In the genomic region with DNA sequence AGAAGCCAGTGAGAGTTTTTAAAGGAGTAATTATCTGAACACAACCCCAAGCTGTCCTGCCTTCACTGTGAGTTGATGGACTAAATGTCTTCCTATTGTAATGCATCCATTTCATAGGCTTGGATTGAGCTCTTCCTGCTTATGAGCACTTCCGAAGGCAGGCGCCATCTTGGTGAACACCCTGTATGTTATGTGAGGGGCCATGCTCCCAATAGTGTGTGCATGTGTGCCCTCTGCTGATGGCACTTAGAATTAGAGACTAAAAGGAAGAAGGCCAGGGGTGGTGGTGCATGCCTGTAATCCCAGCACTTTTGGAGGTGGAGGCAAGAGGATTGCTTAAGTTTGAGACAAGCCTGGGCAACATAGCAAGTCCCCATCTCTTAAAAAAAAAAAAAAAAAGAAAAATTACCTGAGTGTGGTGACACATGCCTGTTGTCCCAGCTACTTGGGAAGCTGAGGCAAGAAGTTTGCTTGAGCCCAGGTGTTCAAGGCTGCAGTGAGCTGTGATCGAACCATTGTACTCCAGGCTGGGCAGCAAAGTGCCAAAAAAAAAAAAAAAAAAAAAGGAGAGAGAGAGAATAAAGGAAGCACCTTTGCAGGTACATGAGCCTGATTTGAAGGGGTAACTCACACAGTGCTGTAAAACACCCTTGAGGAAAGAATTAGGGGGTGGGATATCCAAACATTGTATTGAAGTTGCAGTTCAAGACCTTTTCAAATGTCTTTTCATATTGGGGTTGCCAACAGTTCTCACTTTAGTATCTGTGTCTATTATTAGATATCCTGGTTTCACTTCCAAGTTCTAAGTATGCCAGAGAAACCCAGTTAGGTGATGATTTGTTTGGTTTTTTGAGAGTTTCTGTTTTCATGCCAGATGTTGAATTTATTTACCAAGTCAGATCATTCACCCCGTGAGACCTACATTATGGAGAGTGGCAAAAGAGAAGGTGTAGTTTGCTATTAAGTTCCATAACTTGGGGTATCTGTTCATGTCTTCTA, we compare ENCODE assay signal across 8 cellular contexts.
DNase-seq lines count a peak whose midpoint lies in the region; ATAC-seq, FAIRE-seq and TF ChIP-seq lines count a peak whose summit lies in the region.

No MANE protein-coding gene starts in this region.

- WGBS in hepatocyte (ENCODE audit: low lambda C conversion rate, missing lambda C conversion rate): 94% methylated on average over 4 of the region's 4 CpGs

- no peaks in the 10 kb centered on the region for H3K36me3 ChIP-seq in hepatocyte (replicated peaks; ENCODE audit: insufficient read depth, low read depth)

- H3K4me2 ChIP-seq in hepatocyte: no peak overlapping the region

- no peaks in the 10 kb centered on the region for H3K9me2 ChIP-seq in hepatocyte (replicated peaks; ENCODE audit: insufficient read depth)

- peak; percentile 49 for ATAC-seq in GM21423 (IDR thresholded peaks at IDR 0.05; ENCODE audit: unreplicated experiment)
- ATAC-seq in HG03565 (IDR thresholded peaks at IDR 0.05; ENCODE audit: unreplicated experiment): peak; percentile 27
- peak; percentile 13 for ATAC-seq in T-helper 17 cell

- H3K9me3 ChIP-seq in T-helper 17 cell (ENCODE audit: control insufficient read depth, low read length, poor library complexity, severe bottlenecking): no peaks in the 10 kb centered on the region
- H3K9me3 ChIP-seq in hepatocyte (ENCODE audit: low read depth): no peaks in the 10 kb centered on the region

- H3K27me3 Mint-ChIP-seq in T-helper 17 cell: no peaks in the 10 kb centered on the region

- H2AFZ ChIP-seq in hepatocyte: no peak overlapping the region

- DNase-seq in NCI-H82 (lab: John Stamatoyannopoulos, UW) (peak; percentile 73), NCI-H82 treated with DMSO at 0.1 percent for 48 hours (lab: John Stamatoyannopoulos, UW; ENCODE audit: unreplicated experiment) (no peak), T-helper 17 cell (no peak), hepatocyte (ENCODE audit: low spot score) (no peak), kidney glomerular epithelial cell (lab: John Stamatoyannopoulos, UW) (no peak), H54 (ENCODE audit: insufficient read length, low spot score) (no peak)

- H3K4me1 ChIP-seq in hepatocyte (ENCODE audit: insufficient read depth): no peaks in the 10 kb centered on the region

- no peaks in the 10 kb centered on the region for H3K27me3 ChIP-seq in hepatocyte

- H3K4me3 ChIP-seq in hepatocyte: no peak overlapping the region

- H3K79me2 ChIP-seq in hepatocyte: peaks cover 86% of the 10 kb centered on the region

- no peak overlapping the region for H3K27ac ChIP-seq in hepatocyte

- H3K36me3 Mint-ChIP-seq in T-helper 17 cell (ENCODE audit: low read depth): peaks cover 2% of the 10 kb centered on the region

- H3K4me3 Mint-ChIP-seq in T-helper 17 cell: peak overlapping the region; percentile 25

- TF ChIP-seq POLR2A in H54 (IDR thresholded peaks at IDR 0.05; ENCODE audit: low read depth, low read length): no peak

- H3K27ac Mint-ChIP-seq in T-helper 17 cell: peak overlapping the region; percentile 74

- TF ChIP-seq CTCF in hepatocyte (IDR thresholded peaks at IDR 0.05; ENCODE audit: poor library complexity): peak; percentile 10

- H4K20me1 ChIP-seq in hepatocyte (ENCODE audit: insufficient read depth, poor library complexity, severe bottlenecking): peaks cover 17% of the 10 kb centered on the region

- no peak for FAIRE-seq in H54 (lab: Jason Lieb, UNC)

- peaks cover 30% of the 10 kb centered on the region for H3K4me1 Mint-ChIP-seq in T-helper 17 cell
